8 cellular contexts compared by ENCODE assay signal in the genomic region with DNA sequence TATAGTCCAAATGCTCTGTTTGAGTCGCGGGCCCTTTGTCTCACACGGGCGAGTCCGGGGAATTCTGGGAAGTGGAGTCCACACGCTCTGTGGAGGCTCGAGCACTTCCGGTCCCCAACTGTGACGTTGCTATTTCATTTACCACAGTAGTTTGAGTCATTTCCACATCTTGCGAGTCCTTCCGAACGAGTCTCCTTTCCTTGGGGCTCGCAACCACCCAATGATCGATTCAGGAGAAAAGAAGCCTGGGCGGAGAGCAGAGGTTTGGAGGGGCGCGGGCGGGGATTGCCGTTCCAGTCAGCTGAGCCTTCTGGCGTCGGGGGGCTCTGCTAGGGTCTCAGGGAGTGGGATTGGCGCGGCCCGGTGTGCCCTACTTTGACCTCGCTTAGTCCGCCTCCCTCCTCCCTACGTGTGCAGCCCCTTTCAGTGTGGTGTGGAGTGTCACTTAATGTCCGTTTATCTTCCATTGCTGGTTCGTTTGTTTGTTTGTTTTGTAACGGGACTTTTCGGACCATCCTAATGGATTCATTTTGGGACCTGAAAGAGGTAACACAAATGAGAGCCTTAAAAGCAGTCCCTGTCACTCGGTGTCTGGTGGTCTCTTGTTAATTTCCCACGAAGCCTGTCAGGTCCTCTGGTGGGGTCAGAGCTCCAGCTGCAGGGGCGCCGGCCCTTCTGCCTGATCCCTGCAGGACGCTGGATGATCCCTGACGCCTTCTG. TPM values are rescaled to one million over a fixed set of nuclear protein-coding genes. Genes with fewer than 3 reads are reported as not detected.
DNase-seq lines count a peak whose midpoint lies in the region; ATAC-seq lines count a peak whose summit lies in the region.

TSS of gene ZNF222 (plus strand) at position 163 of the 720 bp plus-strand sequence. CDS start at position 221, 58 bp downstream.

- peak; percentile 96 for ATAC-seq in GM21723 (IDR thresholded peaks at IDR 0.05; ENCODE audit: unreplicated experiment)

- DNase-seq in DMS53 treated with DMSO at 0.1 percent for 48 hours (lab: John Stamatoyannopoulos, UW; ENCODE audit: unreplicated experiment) (peak; percentile 68), LoVo (ENCODE audit: low spot score) (peak; percentile 27), SK-MEL-5 (ENCODE audit: low read depth, low spot score) (peak; percentile 81), globus pallidus (ENCODE audit: low spot score) (peak; percentile 85), nucleus accumbens (lab: John Stamatoyannopoulos, UW) (peak in 54 of 56 donors; percentile 33 to 93 (median 75)), superior temporal gyrus (ENCODE audit: extremely low spot score) (peak; percentile 95)
- peak; percentile 82 for DNase-seq in activated naive CD4-positive, alpha-beta T cell treated with anti-CD3 and anti-CD28 coated beads, Interleukin-2, amount 50 U/mL, for 16 hours

- in situ Hi-C loops in SK-MEL-5 (cut with HindIII; ENCODE audit: low pct_unique_long_range_greater_than_20kb, low sequenced_read_pairs), result no loop called here

RNA-seq across cellular contexts. Expression of gene ZNF222, which starts in this region (rescaled TPM):
- 5.5 and 9.0 TPM in 2 replicates for total RNA-seq in SK-MEL-5 (2014; rRNA removed; shearing (Covaris generic))
- 5.7 and 9.0 TPM in 2 replicates for polyA plus RNA-seq in SK-MEL-5 (2015; cell fraction: cytosol; rRNA removed)
- 10.3 and 10.8 TPM in 2 replicates for polyA plus RNA-seq in SK-MEL-5 (2015; cell fraction: nucleus; rRNA removed)

Comparison
In these comparisons a context has a peak if more than half of its experiments do, and no peak if none do; other contexts are left out.
1. Peak in every context shown above with its lines: DNase-seq and ATAC-seq.
2. DNase-seq: peak in every context shown above with its lines; median percentile 95 in superior temporal gyrus; 85 in globus pallidus; 82 in activated naive CD4-positive, alpha-beta T cell treated with anti-CD3 and anti-CD28 coated beads, Interleukin-2, amount 50 U/mL, for 16 hours; 81 in SK-MEL-5; 75 in nucleus accumbens; 68 in DMS53 treated with DMSO at 0.1 percent for 48 hours; 27 in LoVo.